27 cellular contexts compared by ENCODE assay signal in genomic region chr22:47486569-47487312, GRCh38.
DNase-seq lines count a peak whose midpoint lies in the region; ATAC-seq and TF ChIP-seq lines count a peak whose summit lies in the region.
"Had no signal": no experiment of that assay in that cellular context is flagged by ENCODE, and none has a peak within 500 bp of the region (broad histone marks: within the 10 kb centered on the region; RNA-seq: fewer than 3 reads in every experiment).

No MANE protein-coding gene starts in this region.

- no peaks in the 10 kb centered on the region for H3K9me3 Mint-ChIP-seq in activated CD4-positive, alpha-beta T cell treated with anti-CD3 and anti-CD28 coated beads, Interleukin-2, amount 10 ng/mL, durations not matched to agents 24 days and 14 days
- no peaks in the 10 kb centered on the region for H3K9me3 Mint-ChIP-seq in activated CD4-positive, alpha-beta T cell treated with anti-CD3 and anti-CD28 coated beads for 36 hours (ENCODE audit: low read depth)
- H3K9me3 Mint-ChIP-seq in stimulated activated effector memory CD8-positive, alpha-beta T cell treated with anti-CD3 and anti-CD28 coated beads, Interleukin-12 subunit alpha, Interleukin-12 subunit beta, amount 100 ng/mL, for 72 hours, result no peaks in the 10 kb centered on the region
- H3K9me3 Mint-ChIP-seq: type B pancreatic cell had no signal

- POLR2A ChIA-PET in activated CD4-positive, alpha-beta T cell treated with anti-CD3 and anti-CD28 coated beads for 36 hours (lab: Charles Lee), result no interaction called here

- H3K36me3 ChIP-seq in esophagus (ENCODE audit: control insufficient read depth in 2 of 2, insufficient read depth in 2 of 2, low read length in 1 of 2) (no peaks in the 10 kb centered on the region), SJCRH30 (no peaks in the 10 kb centered on the region), ovary (no peaks in the 10 kb centered on the region)

- DNase-seq in activated CD4-positive, alpha-beta T cell treated with anti-CD3 and anti-CD28 coated beads, Interleukin-2, amount 10 ng/mL, durations not matched to agents 24 days and 14 days, result peak; percentile 45
- DNase-seq in activated CD4-positive, alpha-beta T cell treated with anti-CD3 and anti-CD28 coated beads for 36 hours, result no peak
- no peak for DNase-seq in T-helper 17 cell
- no peak for DNase-seq in stimulated activated effector memory CD8-positive, alpha-beta T cell treated with anti-CD3 and anti-CD28 coated beads, Interleukin-12 subunit alpha, Interleukin-12 subunit beta, amount 100 ng/mL, for 72 hours (ENCODE audit: low spot score in 2 of 2)
- no peak for DNase-seq in SIG-M5 (lab: John Stamatoyannopoulos, UW)
- DNase-seq in SJCRH30, result no peak
- no peak for DNase-seq in ovary
- DNase-seq: activated CD4-positive, alpha-beta T cell treated with anti-CD3 and anti-CD28 coated beads for 4 hours; activated CD8-positive, alpha-beta memory T cell treated with anti-CD3 and anti-CD28 coated beads, Interleukin-2, amount 50 U/mL, for 48 hours; activated gamma-delta T cell treated with Interleukin-2 at 50 U/mL for 16 hours; caudate nucleus; EL; foreskin melanocyte; GM23248; hippocampal formation; NCI-H1092; NCI-H2029; NCI-H2227 treated with DMSO at 0.1 percent for 48 hours; NCI-H82; stimulated activated CD4-positive, alpha-beta T cell treated with anti-CD3 and anti-CD28 coated beads, Interleukin-2, amount 100 ng/mL, for 24 hours; stimulated activated naive CD4-positive, alpha-beta T cell had no signal

- H3K27ac ChIP-seq in esophagus (ENCODE audit: low read depth in 2 of 2, low read length in 1 of 2) (peak overlapping the region in 1 of 2 donors; percentile 28), SJCRH30 (no peak overlapping the region), ovary (no peak overlapping the region)
- H3K27ac ChIP-seq: epithelial cell of prostate, GM23248, skin epidermis had no signal

- WGBS in esophagus, 2 donors, result 67 to 73% methylated on average over 15 of the region's 15 CpGs
- 89 to 93% (median 90%) methylated on average over 15 of the region's 15 CpGs for whole genome bisulfite sequencing in ovary, 3 donors

- H3K36me3 Mint-ChIP-seq in activated CD4-positive, alpha-beta T cell treated with anti-CD3 and anti-CD28 coated beads, Interleukin-2, amount 10 ng/mL, durations not matched to agents 24 days and 14 days (ENCODE audit: low read depth), result no peaks in the 10 kb centered on the region
- H3K36me3 Mint-ChIP-seq in activated CD4-positive, alpha-beta T cell treated with anti-CD3 and anti-CD28 coated beads for 36 hours (ENCODE audit: low read depth), result no peaks in the 10 kb centered on the region
- H3K36me3 Mint-ChIP-seq in T-helper 17 cell (ENCODE audit: low read depth), result no peaks in the 10 kb centered on the region
- H3K36me3 Mint-ChIP-seq in stimulated activated effector memory CD8-positive, alpha-beta T cell treated with anti-CD3 and anti-CD28 coated beads, Interleukin-12 subunit alpha, Interleukin-12 subunit beta, amount 100 ng/mL, for 72 hours, result no peaks in the 10 kb centered on the region
- H3K36me3 Mint-ChIP-seq: type B pancreatic cell had no signal

- CTCF ChIA-PET in activated CD4-positive, alpha-beta T cell treated with anti-CD3 and anti-CD28 coated beads for 36 hours (lab: Charles Lee), result no interaction called here

- no peak for TF ChIP-seq POLR2A in ovary (IDR thresholded peaks at IDR 0.05)

- H3K27me3 ChIP-seq in esophagus (ENCODE audit: control insufficient read depth in 1 of 2, insufficient read depth in 2 of 2, low read length in 2 of 2), result no peaks in the 10 kb centered on the region
- no peaks in the 10 kb centered on the region for H3K27me3 ChIP-seq in SJCRH30
- no peaks in the 10 kb centered on the region for H3K27me3 ChIP-seq in ovary

- TF ChIP-seq EP300 in ovary (IDR thresholded peaks at IDR 0.05), result no peak

- intact Hi-C loops in activated CD4-positive, alpha-beta T cell treated with anti-CD3 and anti-CD28 coated beads, Interleukin-2, amount 10 ng/mL, durations not matched to agents 24 days and 14 days (cut with micrococcal nuclease), result no loop called here
- intact Hi-C loops in activated CD4-positive, alpha-beta T cell treated with anti-CD3 and anti-CD28 coated beads for 36 hours (cut with DNase I, micrococcal nuclease), result no loop called here
- intact Hi-C loops in ovary (cut with DNase I), result no loop called here

- H3K4me3 Mint-ChIP-seq in activated CD4-positive, alpha-beta T cell treated with anti-CD3 and anti-CD28 coated beads, Interleukin-2, amount 10 ng/mL, durations not matched to agents 24 days and 14 days, result no peak overlapping the region
- no peak overlapping the region for H3K4me3 Mint-ChIP-seq in activated CD4-positive, alpha-beta T cell treated with anti-CD3 and anti-CD28 coated beads for 36 hours
- peak overlapping the region; percentile 86 for H3K4me3 Mint-ChIP-seq in T-helper 17 cell
- H3K4me3 Mint-ChIP-seq in stimulated activated effector memory CD8-positive, alpha-beta T cell treated with anti-CD3 and anti-CD28 coated beads, Interleukin-12 subunit alpha, Interleukin-12 subunit beta, amount 100 ng/mL, for 72 hours, result peak overlapping the region; percentile 88
- H3K4me3 Mint-ChIP-seq: B cell, type B pancreatic cell had no signal

- no peak for TF ChIP-seq CTCF in ovary (IDR thresholded peaks at IDR 0.05)

- H3K9me3 ChIP-seq in T-helper 17 cell (ENCODE audit: control insufficient read depth, low read length, poor library complexity, severe bottlenecking) (no peaks in the 10 kb centered on the region), esophagus (ENCODE audit: control insufficient read depth in 2 of 2, insufficient read depth in 1 of 2, low read depth in 1 of 2, low read length in 1 of 2) (no peaks in the 10 kb centered on the region), SJCRH30 (replicated peaks) (no peaks in the 10 kb centered on the region), ovary (no peaks in the 10 kb centered on the region)

- H3K4me3 ChIP-seq in esophagus (ENCODE audit: low read depth in 1 of 2, low read length in 2 of 2), result peak overlapping the region; percentile 11 to 25
- H3K4me3 ChIP-seq in SJCRH30, result no peak overlapping the region
- H3K4me3 ChIP-seq in ovary, result no peak overlapping the region
- H3K4me3 ChIP-seq: GM23248, lung, skin epidermis had no signal

- no peak for ATAC-seq in activated CD4-positive, alpha-beta T cell treated with anti-CD3 and anti-CD28 coated beads for 36 hours
- ATAC-seq in T-helper 17 cell, result no peak
- ATAC-seq in stimulated activated effector memory CD8-positive, alpha-beta T cell treated with anti-CD3 and anti-CD28 coated beads, Interleukin-12 subunit alpha, Interleukin-12 subunit beta, amount 100 ng/mL, for 72 hours, result peak; percentile 92

- H3K4me1 ChIP-seq in esophagus (ENCODE audit: control insufficient read depth in 2 of 2, insufficient read depth in 2 of 2, low read length in 1 of 2) (no peaks in the 10 kb centered on the region), SJCRH30 (no peaks in the 10 kb centered on the region), ovary (ENCODE audit: insufficient read depth) (no peaks in the 10 kb centered on the region)

- no peaks in the 10 kb centered on the region for H3K27me3 Mint-ChIP-seq in activated CD4-positive, alpha-beta T cell treated with anti-CD3 and anti-CD28 coated beads, Interleukin-2, amount 10 ng/mL, durations not matched to agents 24 days and 14 days
- peaks cover 9% of the 10 kb centered on the region for H3K27me3 Mint-ChIP-seq in activated CD4-positive, alpha-beta T cell treated with anti-CD3 and anti-CD28 coated beads for 36 hours
- peaks cover 8% of the 10 kb centered on the region for H3K27me3 Mint-ChIP-seq in T-helper 17 cell
- H3K27me3 Mint-ChIP-seq: type B pancreatic cell had no signal

- no peaks in the 10 kb centered on the region for H3K4me1 Mint-ChIP-seq in activated CD4-positive, alpha-beta T cell treated with anti-CD3 and anti-CD28 coated beads, Interleukin-2, amount 10 ng/mL, durations not matched to agents 24 days and 14 days
- no peaks in the 10 kb centered on the region for H3K4me1 Mint-ChIP-seq in activated CD4-positive, alpha-beta T cell treated with anti-CD3 and anti-CD28 coated beads for 36 hours
- peaks cover 9% of the 10 kb centered on the region for H3K4me1 Mint-ChIP-seq in T-helper 17 cell
- H3K4me1 Mint-ChIP-seq in stimulated activated effector memory CD8-positive, alpha-beta T cell treated with anti-CD3 and anti-CD28 coated beads, Interleukin-12 subunit alpha, Interleukin-12 subunit beta, amount 100 ng/mL, for 72 hours, result peaks cover 9% of the 10 kb centered on the region
- H3K4me1 Mint-ChIP-seq: B cell had no signal

- no peak overlapping the region for H3K27ac Mint-ChIP-seq in activated CD4-positive, alpha-beta T cell treated with anti-CD3 and anti-CD28 coated beads, Interleukin-2, amount 10 ng/mL, durations not matched to agents 24 days and 14 days
- H3K27ac Mint-ChIP-seq in activated CD4-positive, alpha-beta T cell treated with anti-CD3 and anti-CD28 coated beads for 36 hours, result no peak overlapping the region
- peak overlapping the region; percentile 85 for H3K27ac Mint-ChIP-seq in T-helper 17 cell
- H3K27ac Mint-ChIP-seq in stimulated activated effector memory CD8-positive, alpha-beta T cell treated with anti-CD3 and anti-CD28 coated beads, Interleukin-12 subunit alpha, Interleukin-12 subunit beta, amount 100 ng/mL, for 72 hours, result peak overlapping the region; percentile 97
- H3K27ac Mint-ChIP-seq: B cell, type B pancreatic cell had no signal

Comparison
In these comparisons a context has a peak if more than half of its experiments do, and no peak if none do; other contexts are left out.
1. H3K27ac Mint-ChIP-seq: peak in T-helper 17 cell (single experiment) and stimulated activated effector memory CD8-positive, alpha-beta T cell treated with anti-CD3 and anti-CD28 coated beads, Interleukin-12 subunit alpha, Interleukin-12 subunit beta, amount 100 ng/mL, for 72 hours (single experiment); none in activated CD4-positive, alpha-beta T cell treated with anti-CD3 and anti-CD28 coated beads, Interleukin-2, amount 10 ng/mL, durations not matched to agents 24 days and 14 days (single experiment) and activated CD4-positive, alpha-beta T cell treated with anti-CD3 and anti-CD28 coated beads for 36 hours (single experiment).
2. H3K4me3 Mint-ChIP-seq: peak in T-helper 17 cell (single experiment) and stimulated activated effector memory CD8-positive, alpha-beta T cell treated with anti-CD3 and anti-CD28 coated beads, Interleukin-12 subunit alpha, Interleukin-12 subunit beta, amount 100 ng/mL, for 72 hours (single experiment); none in activated CD4-positive, alpha-beta T cell treated with anti-CD3 and anti-CD28 coated beads, Interleukin-2, amount 10 ng/mL, durations not matched to agents 24 days and 14 days (single experiment) and activated CD4-positive, alpha-beta T cell treated with anti-CD3 and anti-CD28 coated beads for 36 hours (single experiment).
3. H3K4me3 ChIP-seq: peak in esophagus (2 of 2); none in SJCRH30 (single experiment) and ovary (single experiment).